Comparison of ENCODE assay signal across 1 cellular context in the genomic region with DNA sequence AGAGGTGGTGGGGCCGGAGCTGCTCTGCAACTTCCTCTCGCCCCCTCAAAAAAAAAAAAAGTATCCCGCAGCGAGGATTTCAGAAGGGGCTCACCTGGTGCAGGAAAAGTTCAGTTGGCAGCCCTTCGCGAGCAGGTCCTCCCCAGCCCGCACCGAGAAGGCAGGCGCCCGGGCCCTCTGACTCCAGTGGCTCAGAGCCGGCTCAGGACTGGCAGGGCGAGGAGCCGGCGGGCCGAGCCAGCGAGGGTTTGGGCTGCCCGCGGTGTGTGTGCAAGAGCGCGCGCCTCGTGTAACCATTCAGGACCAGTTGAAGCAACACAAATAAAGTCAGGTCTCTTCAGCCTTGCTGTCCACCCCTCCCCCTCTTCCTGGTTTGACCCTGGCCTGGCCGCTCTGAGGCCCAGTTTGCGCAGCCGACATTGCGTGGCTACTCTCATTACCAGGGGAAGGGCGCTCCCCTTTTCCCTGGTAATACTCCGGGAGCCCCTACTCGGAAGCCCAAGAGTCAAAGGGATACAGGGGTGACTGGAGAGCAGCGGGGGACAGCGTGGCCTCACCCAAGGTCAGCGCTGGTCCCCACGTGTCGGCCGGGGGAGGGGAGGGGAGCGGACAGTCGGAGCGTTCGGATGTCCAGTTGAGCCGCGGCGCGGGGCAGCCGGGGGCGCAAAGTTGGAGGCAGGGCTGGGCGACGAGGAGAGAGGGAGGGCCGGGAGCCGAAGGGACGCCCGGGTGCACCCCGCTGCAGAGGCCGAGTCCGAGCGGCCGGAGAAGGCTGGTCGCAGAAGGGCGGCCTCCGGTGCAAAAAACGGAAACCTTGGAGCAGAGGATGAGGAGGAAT.
TF ChIP-seq lines count a peak whose summit lies in the region.

No MANE protein-coding gene starts in this region.

TF ChIP-seq in IMR-90, 13 proteins besides CTCF, POLR2A, EP300 and RAD21 (continued from another document):
- no peak for TF ChIP-seq RCOR1 (IDR thresholded peaks at IDR 0.05; ENCODE audit: insufficient replicate concordance, low read length)
- no peak for TF ChIP-seq MAFK (IDR thresholded peaks at IDR 0.05; ENCODE audit: low read depth, low read length)
- no peak for TF ChIP-seq MAZ (IDR thresholded peaks at IDR 0.05; ENCODE audit: borderline replicate concordance, low read depth, low read length)
- TF ChIP-seq SMC3 (IDR thresholded peaks at IDR 0.05; ENCODE audit: low read depth, low read length): no peak
- TF ChIP-seq FOS (IDR thresholded peaks at IDR 0.05; ENCODE audit: low read depth, low read length): no peak
- no peak for TF ChIP-seq NFE2L2 (IDR thresholded peaks at IDR 0.05; ENCODE audit: low read depth, low read length)
- no peak for TF ChIP-seq CEBPB (IDR thresholded peaks at IDR 0.05; ENCODE audit: low read depth, low read length)
- TF ChIP-seq, protein P1, sequence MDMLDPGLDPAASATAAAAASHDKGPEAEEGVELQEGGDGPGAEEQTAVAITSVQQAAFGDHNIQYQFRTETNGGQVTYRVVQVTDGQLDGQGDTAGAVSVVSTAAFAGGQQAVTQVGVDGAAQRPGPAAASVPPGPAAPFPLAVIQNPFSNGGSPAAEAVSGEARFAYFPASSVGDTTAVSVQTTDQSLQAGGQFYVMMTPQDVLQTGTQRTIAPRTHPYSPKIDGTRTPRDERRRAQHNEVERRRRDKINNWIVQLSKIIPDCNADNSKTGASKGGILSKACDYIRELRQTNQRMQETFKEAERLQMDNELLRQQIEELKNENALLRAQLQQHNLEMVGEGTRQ (IDR thresholded peaks at IDR 0.05; ENCODE audit: low read depth, low read length): no peak
- TF ChIP-seq MXI1 (IDR thresholded peaks at IDR 0.05; ENCODE audit: borderline replicate concordance, low read depth, low read length): no peak
- no peak for TF ChIP-seq RFX5 (IDR thresholded peaks at IDR 0.05; ENCODE audit: low read depth, low read length)
